Comparison of ENCODE assay signal across 22 cellular contexts in genomic region chr11:68107689-68108088, GRCh38. TPM values are rescaled to one million over a fixed set of nuclear protein-coding genes. Genes with fewer than 3 reads are reported as not detected.
DNase-seq lines count a peak whose midpoint lies in the region; ATAC-seq and TF ChIP-seq lines count a peak whose summit lies in the region.
"Had no signal": no experiment of that assay in that cellular context is flagged by ENCODE, and none has a peak within 500 bp of the region (broad histone marks: within the 10 kb centered on the region; RNA-seq: fewer than 3 reads in every experiment).

No MANE protein-coding gene starts in this region.

- H3K4me3 ChIP-seq in right cardiac atrium (ENCODE audit: low read length) (no peak overlapping the region), right atrium auricular region (no peak overlapping the region), hepatocyte (no peak overlapping the region), neural progenitor cell (no peak overlapping the region), psoas muscle (no peak overlapping the region), OCI-LY7 (ENCODE audit: low read depth, low read length, poor library complexity, severe bottlenecking) (no peak overlapping the region)
- H3K4me3 ChIP-seq: MG63, ovary, thoracic aorta had no signal

- H3K79me2 ChIP-seq in hepatocyte (peaks cover 95% of the 10 kb centered on the region), neural progenitor cell (ENCODE audit: low read depth) (peaks cover 100% of the 10 kb centered on the region), OCI-LY7 (ENCODE audit: insufficient read depth, low read depth, low read length) (peaks cover 61% of the 10 kb centered on the region)

- intact Hi-C loops in right cardiac atrium (cut with DNase I) (no loop called here), psoas muscle (cut with DNase I) (no loop called here), OCI-LY7 (cut with micrococcal nuclease; ENCODE audit: unreplicated experiment) (no loop called here)

- H3K27me3 ChIP-seq in right cardiac atrium (ENCODE audit: control insufficient read depth, insufficient read depth) (no peaks in the 10 kb centered on the region), right atrium auricular region (no peaks in the 10 kb centered on the region), hepatocyte (no peaks in the 10 kb centered on the region), neural progenitor cell (no peaks in the 10 kb centered on the region), psoas muscle (ENCODE audit: insufficient read depth in 3 of 3, low read length in 2 of 3) (no peaks in the 10 kb centered on the region)
- H3K27me3 ChIP-seq: BE2C, MG63, ovary had no signal

- H3K27ac ChIP-seq in right cardiac atrium (ENCODE audit: low read length) = no peak overlapping the region
- no peak overlapping the region for H3K27ac ChIP-seq in right atrium auricular region
- peak overlapping the region; percentile 81 for H3K27ac ChIP-seq in hepatocyte
- peak overlapping the region; percentile 63 for H3K27ac ChIP-seq in neural progenitor cell
- no peak overlapping the region for H3K27ac ChIP-seq in psoas muscle
- no peak overlapping the region for H3K27ac ChIP-seq in OCI-LY7 (ENCODE audit: low read depth, low read length, poor library complexity, severe bottlenecking)
- H3K27ac ChIP-seq: thoracic aorta had no signal

- CTCF ChIA-PET in OCI-LY7 (lab: Charles Lee; ENCODE audit: unreplicated experiment) = no interaction called here

- H3K9ac ChIP-seq in neural progenitor cell = no peak overlapping the region

- H3K27ac Mint-ChIP-seq in neural progenitor cell = peak overlapping the region; percentile 67
- H3K27ac Mint-ChIP-seq: activated CD4-positive, alpha-beta T cell treated with anti-CD3 and anti-CD28 coated beads, Interleukin-2, amount 10 ng/mL, durations not matched to agents 24 days and 14 days; activated naive CD8-positive, alpha-beta T cell; stimulated activated naive B cell treated with anti-CD40 and anti-IgM and Interleukin-4, amounts not matched to agents 10 μg/mL and 1 μg/mL and 100 μg/mL, for 72 hours; T-helper 1 cell treated with Interleukin-12 subunit alpha and Interleukin-12 subunit beta and Interleukin-4 antibody, amounts not matched to agents 30 μg/mL and 1 μg/mL, for 36 hours had no signal

- DNase-seq in right cardiac atrium = no peak
- DNase-seq in right atrium auricular region (ENCODE audit: low spot score) = no peak
- peak; percentile 35 for DNase-seq in hepatocyte (ENCODE audit: low spot score)
- no peak for DNase-seq in neural progenitor cell (ENCODE audit: low spot score)
- DNase-seq in NCI-H146 (lab: John Stamatoyannopoulos, UW) = no peak
- DNase-seq in psoas muscle = no peak
- no peak for DNase-seq in OCI-LY7 (ENCODE audit: low spot score)
- no peak for DNase-seq in AG20443 (ENCODE audit: low spot score)
- DNase-seq: activated CD4-positive, alpha-beta T cell treated with anti-CD3 and anti-CD28 coated beads, Interleukin-2, amount 10 ng/mL, durations not matched to agents 24 days and 14 days; BE2C; effector memory CD4-positive, alpha-beta T cell; MG63; naive thymus-derived CD8-positive, alpha-beta T cell; NCI-H1436; NCI-H510A; ovary; stimulated activated CD4-positive, alpha-beta T cell treated with anti-CD3 and anti-CD28 coated beads, Interleukin-1b, Interleukin-23, amount 100 ng/mL, for 48 hours; stimulated activated naive B cell treated with anti-CD40 and anti-IgM and Interleukin-4, amounts not matched to agents 10 μg/mL and 1 μg/mL and 100 μg/mL, for 72 hours had no signal

- TF ChIP-seq CTCF in right atrium auricular region (IDR thresholded peaks at IDR 0.05) (no peak), hepatocyte (IDR thresholded peaks at IDR 0.05; ENCODE audit: poor library complexity) (no peak), neural progenitor cell (IDR thresholded peaks at IDR 0.05) (no peak), psoas muscle (IDR thresholded peaks at IDR 0.05) (no peak), OCI-LY7 (conservative IDR thresholded peaks at IDR 0.05; ENCODE audit: low read length) (no peak)

- peaks cover 4% of the 10 kb centered on the region for H3F3A ChIP-seq in neural progenitor cell (ENCODE audit: low read depth)

- H3K9me2 ChIP-seq in hepatocyte (replicated peaks; ENCODE audit: insufficient read depth) = no peaks in the 10 kb centered on the region
- H3K9me2 ChIP-seq in OCI-LY7 (ENCODE audit: insufficient read depth, low read length) = no peaks in the 10 kb centered on the region

- peaks cover 9% of the 10 kb centered on the region for H3K9me3 Mint-ChIP-seq in neural progenitor cell
- H3K9me3 Mint-ChIP-seq: activated CD4-positive, alpha-beta T cell treated with anti-CD3 and anti-CD28 coated beads, Interleukin-2, amount 10 ng/mL, durations not matched to agents 24 days and 14 days; IgD-negative memory B cell; naive thymus-derived CD8-positive, alpha-beta T cell; stimulated activated naive B cell treated with anti-CD40 and anti-IgM and Interleukin-4, amounts not matched to agents 10 μg/mL and 1 μg/mL and 100 μg/mL, for 72 hours; T-helper 1 cell treated with Interleukin-12 subunit alpha and Interleukin-12 subunit beta and Interleukin-4 antibody, amounts not matched to agents 30 μg/mL and 1 μg/mL, for 36 hours had no signal

- H3K9me3 ChIP-seq in right cardiac atrium (ENCODE audit: control insufficient read depth, low read length) (no peaks in the 10 kb centered on the region), right atrium auricular region (no peaks in the 10 kb centered on the region), hepatocyte (ENCODE audit: low read depth) (no peaks in the 10 kb centered on the region), neural progenitor cell (ENCODE audit: low read depth) (no peaks in the 10 kb centered on the region), psoas muscle (no peaks in the 10 kb centered on the region), OCI-LY7 (ENCODE audit: low read length) (no peaks in the 10 kb centered on the region)
- H3K9me3 ChIP-seq: BE2C, MG63, ovary, thoracic aorta had no signal

- H2AFZ ChIP-seq in hepatocyte (no peak overlapping the region), neural progenitor cell (replicated peaks) (no peak overlapping the region), OCI-LY7 (ENCODE audit: low read length) (no peak overlapping the region)

- peaks cover 7% of the 10 kb centered on the region for H3K27me3 Mint-ChIP-seq in neural progenitor cell (ENCODE audit: insufficient read depth, low read depth)
- H3K27me3 Mint-ChIP-seq: activated naive CD8-positive, alpha-beta T cell; IgD-negative memory B cell; naive thymus-derived CD8-positive, alpha-beta T cell; stimulated activated naive B cell treated with anti-CD40 and anti-IgM and Interleukin-4, amounts not matched to agents 10 μg/mL and 1 μg/mL and 100 μg/mL, for 72 hours had no signal

- no peaks in the 10 kb centered on the region for H3K36me3 ChIP-seq in right atrium auricular region
- H3K36me3 ChIP-seq in hepatocyte (replicated peaks; ENCODE audit: insufficient read depth, low read depth) = no peaks in the 10 kb centered on the region
- no peaks in the 10 kb centered on the region for H3K36me3 ChIP-seq in neural progenitor cell
- H3K36me3 ChIP-seq in psoas muscle (ENCODE audit: insufficient read depth in 1 of 2, low read depth in 1 of 2) = no peaks in the 10 kb centered on the region
- H3K36me3 ChIP-seq in OCI-LY7 (ENCODE audit: insufficient read depth, low read length) = peaks cover 11% of the 10 kb centered on the region
- H3K36me3 ChIP-seq: MG63, ovary, thoracic aorta had no signal

- H4K20me1 ChIP-seq in hepatocyte (ENCODE audit: insufficient read depth, poor library complexity, severe bottlenecking) = peaks cover 62% of the 10 kb centered on the region
- H4K20me1 ChIP-seq in neural progenitor cell (ENCODE audit: low read depth) = peaks cover 20% of the 10 kb centered on the region
- no peaks in the 10 kb centered on the region; the same call in 1 of the 2 replicates for H4K20me1 ChIP-seq in OCI-LY7 (ENCODE audit: insufficient read depth, low read length)

- peaks cover 34% of the 10 kb centered on the region for H3K36me3 Mint-ChIP-seq in neural progenitor cell
- H3K36me3 Mint-ChIP-seq: IgD-negative memory B cell had no signal

- no peak overlapping the region for H3K4me3 Mint-ChIP-seq in neural progenitor cell
- H3K4me3 Mint-ChIP-seq: activated CD4-positive, alpha-beta T cell treated with anti-CD3 and anti-CD28 coated beads, Interleukin-2, amount 10 ng/mL, durations not matched to agents 24 days and 14 days; activated naive CD8-positive, alpha-beta T cell; IgD-negative memory B cell; naive thymus-derived CD8-positive, alpha-beta T cell; stimulated activated naive B cell treated with anti-CD40 and anti-IgM and Interleukin-4, amounts not matched to agents 10 μg/mL and 1 μg/mL and 100 μg/mL, for 72 hours; T-helper 1 cell treated with Interleukin-12 subunit alpha and Interleukin-12 subunit beta and Interleukin-4 antibody, amounts not matched to agents 30 μg/mL and 1 μg/mL, for 36 hours had no signal

- H3K4me1 ChIP-seq in right cardiac atrium (ENCODE audit: control insufficient read depth, insufficient read depth, low read length) (peaks cover 8% of the 10 kb centered on the region), right atrium auricular region (peaks cover 0 to 13% of the 10 kb centered on the region in 2 donors), hepatocyte (ENCODE audit: insufficient read depth) (peaks cover 31% of the 10 kb centered on the region), neural progenitor cell (peaks cover 16% of the 10 kb centered on the region), psoas muscle (peaks cover 18% of the 10 kb centered on the region), OCI-LY7 (ENCODE audit: insufficient read depth, low read length, poor library complexity, severe bottlenecking) (no peaks in the 10 kb centered on the region)
- H3K4me1 ChIP-seq: BE2C had no signal

- no TSS peak for BruUV-seq in OCI-LY7 (replicated peaks; lab: Mats Ljungman, UMichigan)

- POLR2A ChIA-PET in OCI-LY7 (lab: Charles Lee) = interaction anchor here (0.6 kb wide), 1 partner anchor 90 kb away, joined by 3 read pairs; no protein-coding TSS in a partner anchor

- 75% methylated on average over 10 of the region's 10 CpGs for WGBS in right cardiac atrium
- 44% methylated on average over 10 of the region's 10 CpGs for WGBS in hepatocyte (ENCODE audit: low lambda C conversion rate, missing lambda C conversion rate)
- 92 to 95% (median 92%) methylated on average over 10 of the region's 10 CpGs for WGBS in psoas muscle, 3 donors

- ATAC-seq in right cardiac atrium = peak; percentile 36 to 63
- no peak for ATAC-seq in psoas muscle
- ATAC-seq: naive thymus-derived CD8-positive, alpha-beta T cell; stimulated activated naive B cell treated with anti-CD40 and anti-IgM and Interleukin-4, amounts not matched to agents 10 μg/mL and 1 μg/mL and 100 μg/mL, for 72 hours had no signal

- H3K4me2 ChIP-seq in hepatocyte (peak overlapping the region; percentile 55), neural progenitor cell (no peak overlapping the region), OCI-LY7 (ENCODE audit: low read length) (no peak overlapping the region)

- H3K4me1 Mint-ChIP-seq in neural progenitor cell = peaks cover 22% of the 10 kb centered on the region
- H3K4me1 Mint-ChIP-seq: activated CD4-positive, alpha-beta T cell treated with anti-CD3 and anti-CD28 coated beads, Interleukin-2, amount 10 ng/mL, durations not matched to agents 24 days and 14 days had no signal

RNA-seq across cellular contexts. Expression of gene CHKA, which starts 13.5 kb away (rescaled TPM):
- 10 to 100 TPM in 2 of 4 donors, 1 to 10 TPM in 2; 8.7 to 11.1 (median 9.7) TPM for total RNA-seq in right cardiac atrium
- 10.9 TPM for polyA plus RNA-seq in right cardiac atrium
- 10 to 100 TPM in 1 of 2 donors, 1 to 10 TPM in 1; 6.1 to 10.3 TPM for total RNA-seq in right atrium auricular region
- total RNA-seq in hepatocyte = 74.6 and 117 TPM in 2 replicates
- 70.0 and 76.7 TPM in 2 replicates for polyA plus RNA-seq in hepatocyte
- 33.9 and 36.8 TPM in 2 replicates for total RNA-seq in neural progenitor cell (ENCODE audit: low replicate concordance)
- total RNA-seq in psoas muscle = 1 to 10 TPM; 3.6 to 6.9 (median 5.6) TPM
- 10 to 100 TPM in 1 of 3 donors, 1 to 10 TPM in 2; 6.2 to 11.2 (median 6.9) TPM for polyA plus RNA-seq in psoas muscle
- 36.1 and 38.9 TPM in 2 replicates for total RNA-seq in OCI-LY7 (2014; rRNA removed; shearing (Covaris generic))
- total RNA-seq in OCI-LY7 (2022) = 44.4 and 47.2 TPM in 2 replicates

Comparison
In these comparisons a context has a peak if more than half of its experiments do, and no peak if none do; other contexts are left out.
1. ATAC-seq: peak in right cardiac atrium (2 of 2); none in psoas muscle (0 of 4).
2. H3K27ac ChIP-seq: peak in hepatocyte (single experiment) and neural progenitor cell (single experiment); none in right cardiac atrium (single experiment), right atrium auricular region (0 of 2), psoas muscle (single experiment) and OCI-LY7 (single experiment).